10 cellular contexts compared by ENCODE assay signal in genomic region chr1:202018476-202019234, GRCh38. TPM values are rescaled to one million over a fixed set of nuclear protein-coding genes. Genes with fewer than 3 reads are reported as not detected.
DNase-seq lines count a peak whose midpoint lies in the region; ATAC-seq and TF ChIP-seq lines count a peak whose summit lies in the region.
"Had no signal": no experiment of that assay in that cellular context is flagged by ENCODE, and none has a peak within 500 bp of the region (broad histone marks: within the 10 kb centered on the region; RNA-seq: fewer than 3 reads in every experiment).

No MANE protein-coding gene starts in this region.

- H3K36me3 ChIP-seq in left ventricle myocardium inferior (no peaks in the 10 kb centered on the region), aorta (ENCODE audit: control insufficient read depth in 1 of 2, insufficient read depth in 2 of 2, low read length in 1 of 2) (no peaks in the 10 kb centered on the region)

- TF ChIP-seq CTCF in left ventricle myocardium inferior (IDR thresholded peaks at IDR 0.05; ENCODE audit: borderline replicate concordance) = no peak

- no peaks in the 10 kb centered on the region for H3K9me3 ChIP-seq in left ventricle myocardium inferior (replicated peaks)
- H3K9me3 ChIP-seq in aorta (ENCODE audit: control insufficient read depth, low read length) = no peaks in the 10 kb centered on the region

- H3K27ac ChIP-seq in left ventricle myocardium inferior (replicated peaks) = no peak overlapping the region
- no peak overlapping the region for H3K27ac ChIP-seq in aorta (ENCODE audit: low read depth in 1 of 2, low read length in 2 of 2)

- 80 to 84% methylated on average over 18 of the region's 18 CpGs for WGBS in aorta, 2 donors

- peaks cover 26% of the 10 kb centered on the region for H3K27me3 ChIP-seq in left ventricle myocardium inferior (ENCODE audit: low read depth)
- no peaks in the 10 kb centered on the region for H3K27me3 ChIP-seq in aorta (ENCODE audit: control insufficient read depth in 1 of 2, insufficient read depth in 2 of 2, low read length in 1 of 2)

- intact Hi-C loops in Right ventricle myocardium inferior (cut with DNase I) (no loop called here), left ventricle myocardium inferior (cut with micrococcal nuclease) (no loop called here), aorta (cut with DNase I) (no loop called here)

- H3K4me1 ChIP-seq in left ventricle myocardium inferior (peaks cover 6% of the 10 kb centered on the region), aorta (ENCODE audit: control insufficient read depth in 1 of 2, insufficient read depth in 2 of 2, low read length in 2 of 2) (no peaks in the 10 kb centered on the region)

- DNase-seq in Right ventricle myocardium inferior (ENCODE audit: missing footprints) = no peak
- DNase-seq in left ventricle myocardium inferior = no peak
- DNase-seq in SW480 (ENCODE audit: low spot score) = peak; percentile 89
- peak; percentile 68 for DNase-seq in kidney glomerular epithelial cell (lab: John Stamatoyannopoulos, UW)
- DNase-seq in aorta = no peak
- DNase-seq: activated CD4-positive, alpha-beta T cell treated with anti-CD3 and anti-CD28 coated beads for 36 hours had no signal

- H3K4me3 ChIP-seq in left ventricle myocardium inferior (no peak overlapping the region), aorta (ENCODE audit: low read length in 2 of 2) (no peak overlapping the region)

- ATAC-seq in Right ventricle myocardium inferior (peak; percentile 27), aorta (ENCODE audit: low FRiP score) (peak; percentile 11), HG03097 (IDR thresholded peaks at IDR 0.05; ENCODE audit: low FRiP score, unreplicated experiment) (no peak), HG03342 (IDR thresholded peaks at IDR 0.05; ENCODE audit: unreplicated experiment) (no peak), HG02763 (IDR thresholded peaks at IDR 0.05; ENCODE audit: unreplicated experiment) (no peak)
- ATAC-seq: activated CD4-positive, alpha-beta T cell treated with anti-CD3 and anti-CD28 coated beads for 36 hours had no signal

RNA-seq across cellular contexts. Expression of gene ELF3, which starts 8.3 kb away (rescaled TPM):
- total RNA-seq in Right ventricle myocardium inferior = 0.54 TPM
- 0.60 TPM for total RNA-seq in left ventricle myocardium inferior
- under 1 TPM; 0.27 to 0.68 TPM for total RNA-seq in aorta
- 10 to 100 TPM in 1 of 2 donors, 1 to 10 TPM in 1; 2.3 to 50.6 TPM for polyA plus RNA-seq in aorta
- total RNA-seq: HT1080 had no signal

RNA-seq across cellular contexts. Expression of gene RNPEP, which starts 36.2 kb away (rescaled TPM):
- 18.7 TPM for total RNA-seq in Right ventricle myocardium inferior
- 16.6 TPM for total RNA-seq in left ventricle myocardium inferior
- total RNA-seq in aorta = 10 to 100 TPM; 28.0 to 43.1 TPM
- 10 to 100 TPM; 29.1 to 31.6 TPM for polyA plus RNA-seq in aorta

Comparison
In these comparisons a context has a peak if more than half of its experiments do, and no peak if none do; other contexts are left out.
1. ATAC-seq: peak in Right ventricle myocardium inferior (single experiment) and aorta (single experiment); none in HG03097 (single experiment), HG03342 (single experiment) and HG02763 (single experiment).
2. DNase-seq: peak in SW480 (single experiment) and kidney glomerular epithelial cell (single experiment); none in Right ventricle myocardium inferior (single experiment), left ventricle myocardium inferior (single experiment) and aorta (0 of 2).